Comparison of ENCODE assay signal across 23 cellular contexts in genomic region chr14:106294324-106294723, GRCh38.
DNase-seq lines count a peak whose midpoint lies in the region; ATAC-seq, FAIRE-seq and TF ChIP-seq lines count a peak whose summit lies in the region.
"Had no signal": no experiment of that assay in that cellular context is flagged by ENCODE, and none has a peak within 500 bp of the region (broad histone marks: within the 10 kb centered on the region; RNA-seq: fewer than 3 reads in every experiment).

No MANE protein-coding gene starts in this region.

- no peak overlapping the region for H3K4me3 Mint-ChIP-seq in activated CD4-positive, alpha-beta T cell treated with anti-CD3 and anti-CD28 coated beads for 36 hours
- H3K4me3 Mint-ChIP-seq in chondrocyte (ENCODE audit: unreplicated experiment), result no peak overlapping the region
- H3K4me3 Mint-ChIP-seq: B cell; CD4-positive, alpha-beta T cell; CD8-positive, alpha-beta T cell had no signal

- POLR2A ChIA-PET in activated CD4-positive, alpha-beta T cell treated with anti-CD3 and anti-CD28 coated beads for 36 hours (lab: Charles Lee), result no interaction called here

- H3K27me3 ChIP-seq in DND-41 (ENCODE audit: insufficient read depth, low read length, poor library complexity), result no peaks in the 10 kb centered on the region
- no peaks in the 10 kb centered on the region for H3K27me3 ChIP-seq in bronchial epithelial cell (ENCODE audit: control insufficient read depth, insufficient read depth, low read length)
- H3K27me3 ChIP-seq: BLaER1 treated with 17β-estradiol and CSF1 and Interleukin-3, amounts not matched to agents 10 nM and 100 nM had no signal

- no peak for DNase-seq in activated CD4-positive, alpha-beta T cell treated with anti-CD3 and anti-CD28 coated beads for 36 hours
- no peak for DNase-seq in activated CD4-positive, alpha-beta T cell treated with anti-CD3 and anti-CD28 coated beads, Interleukin-2, amount 50 U/mL, for 48 hours
- DNase-seq in DND-41 (no peak), bronchial epithelial cell (ENCODE audit: low read depth) (no peak), chondrocyte (ENCODE audit: low spot score) (no peak)
- no peak for DNase-seq in stimulated activated naive CD4-positive, alpha-beta T cell (lab: John Stamatoyannopoulos, UW)
- DNase-seq: AML-193; Caco-2; Calu3; CD4-positive, alpha-beta T cell; CD8-positive, alpha-beta T cell; DMS79 treated with DMSO at 0.1 percent for 48 hours; EL; GDM1 had no signal

- no peak overlapping the region for H3K9ac ChIP-seq in DND-41 (ENCODE audit: low read depth, low read length)
- H3K9ac ChIP-seq: BLaER1 treated with 17β-estradiol and CSF1 and Interleukin-3, amounts not matched to agents 10 nM and 100 nM had no signal

- H3K4me1 Mint-ChIP-seq in activated CD4-positive, alpha-beta T cell treated with anti-CD3 and anti-CD28 coated beads for 36 hours, result no peaks in the 10 kb centered on the region
- H3K4me1 Mint-ChIP-seq in chondrocyte (ENCODE audit: low read depth), result no peaks in the 10 kb centered on the region

- H3K36me3 ChIP-seq in DND-41 (ENCODE audit: insufficient read depth, low read length) (peaks cover 1% of the 10 kb centered on the region; the same call in 1 of the 2 replicates), bronchial epithelial cell (ENCODE audit: control insufficient read depth, insufficient read depth, low read length) (no peaks in the 10 kb centered on the region)
- H3K36me3 ChIP-seq: BLaER1 treated with 17β-estradiol and CSF1 and Interleukin-3, amounts not matched to agents 10 nM and 100 nM had no signal

- H2AFZ ChIP-seq in DND-41 (ENCODE audit: low read depth, low read length), result peak overlapping the region; percentile 21; the same call in 1 of the 2 replicates

- TF ChIP-seq CTCF in DND-41 (IDR thresholded peaks at IDR 0.05; ENCODE audit: borderline replicate concordance, extremely low read depth, low read length, poor library complexity, severe bottlenecking) (no peak), bronchial epithelial cell (IDR thresholded peaks at IDR 0.05; ENCODE audit: insufficient read depth, low read length, severe bottlenecking) (no peak), chondrocyte (IDR thresholded peaks at IDR 0.05) (no peak)

- H3K27me3 Mint-ChIP-seq in activated CD4-positive, alpha-beta T cell treated with anti-CD3 and anti-CD28 coated beads for 36 hours, result peaks cover 11% of the 10 kb centered on the region
- H3K27me3 Mint-ChIP-seq in chondrocyte (ENCODE audit: low read depth), result no peaks in the 10 kb centered on the region

- no peaks in the 10 kb centered on the region for H3K9me3 Mint-ChIP-seq in activated CD4-positive, alpha-beta T cell treated with anti-CD3 and anti-CD28 coated beads for 36 hours (ENCODE audit: low read depth)
- H3K9me3 Mint-ChIP-seq in chondrocyte (ENCODE audit: low read depth), result peaks cover 69% of the 10 kb centered on the region
- H3K9me3 Mint-ChIP-seq: CD4-positive, alpha-beta T cell; CD8-positive, alpha-beta T cell had no signal

- no peaks in the 10 kb centered on the region for H4K20me1 ChIP-seq in DND-41 (ENCODE audit: insufficient read depth, low read length)
- H4K20me1 ChIP-seq: BLaER1 treated with 17β-estradiol and CSF1 and Interleukin-3, amounts not matched to agents 10 nM and 100 nM had no signal

- H3K36me3 Mint-ChIP-seq in activated CD4-positive, alpha-beta T cell treated with anti-CD3 and anti-CD28 coated beads for 36 hours (ENCODE audit: low read depth), result no peaks in the 10 kb centered on the region
- H3K36me3 Mint-ChIP-seq in chondrocyte (ENCODE audit: low read depth), result no peaks in the 10 kb centered on the region
- H3K36me3 Mint-ChIP-seq: CD8-positive, alpha-beta T cell had no signal

- H3K4me2 ChIP-seq in DND-41 (ENCODE audit: insufficient read depth, low read length), result no peak overlapping the region
- H3K4me2 ChIP-seq: A549 had no signal

- peak; percentile 13 for FAIRE-seq in bronchial epithelial cell (lab: Jason Lieb, UNC)
- FAIRE-seq: A549, D721Med, GM12878, GM12892, GM18507 had no signal

- peak overlapping the region; percentile 46 for H3K27ac ChIP-seq in DND-41 (ENCODE audit: low read length)
- H3K27ac ChIP-seq: 22Rv1; A549; BLaER1 treated with 17β-estradiol and CSF1 and Interleukin-3, amounts not matched to agents 10 nM and 100 nM; C4-2B had no signal

- no peak overlapping the region for H3K27ac Mint-ChIP-seq in activated CD4-positive, alpha-beta T cell treated with anti-CD3 and anti-CD28 coated beads for 36 hours
- H3K27ac Mint-ChIP-seq in chondrocyte (ENCODE audit: unreplicated experiment), result no peak overlapping the region
- H3K27ac Mint-ChIP-seq: B cell; CD4-positive, alpha-beta T cell; CD8-positive, alpha-beta T cell had no signal

- no peaks in the 10 kb centered on the region for H3K9me3 ChIP-seq in DND-41 (ENCODE audit: insufficient read depth, low read length, severe bottlenecking)
- H3K9me3 ChIP-seq: A549, Caco-2 had no signal

- H3K79me2 ChIP-seq in DND-41 (ENCODE audit: insufficient read depth, low read length), result no peaks in the 10 kb centered on the region

- H3K4me3 ChIP-seq in DND-41 (ENCODE audit: low read depth in 1 of 2, low read length in 2 of 2) (no peak overlapping the region), bronchial epithelial cell (ENCODE audit: low read depth, low read length) (no peak overlapping the region)
- H3K4me3 ChIP-seq: A549; BLaER1 treated with 17β-estradiol and CSF1 and Interleukin-3, amounts not matched to agents 10 nM and 100 nM; GM12878 had no signal

- CTCF ChIA-PET in activated CD4-positive, alpha-beta T cell treated with anti-CD3 and anti-CD28 coated beads for 36 hours (lab: Charles Lee), result interaction anchor here (0.7 to 2.0 kb wide), 15 partner anchors 9 to 127 kb away, joined by 3 to 11 read pairs (median 4); no protein-coding TSS in a partner anchor

- ATAC-seq in activated CD4-positive, alpha-beta T cell treated with anti-CD3 and anti-CD28 coated beads for 36 hours, result peak; percentile 58
- peak; percentile 58 for ATAC-seq in DND-41 (ENCODE audit: insufficient read depth, low read depth)
- ATAC-seq: A549; CD8-positive, alpha-beta T cell; GM12878 had no signal

- peaks cover 31% of the 10 kb centered on the region for H3K4me1 ChIP-seq in DND-41 (ENCODE audit: insufficient read depth, low read length)
- H3K4me1 ChIP-seq: A549, Caco-2 had no signal

- intact Hi-C loops in activated CD4-positive, alpha-beta T cell treated with anti-CD3 and anti-CD28 coated beads for 36 hours (cut with DNase I, micrococcal nuclease), result no loop called here
